2 cellular contexts compared by ENCODE assay signal in genomic region chr4:104909376-104909775, GRCh38.
TF ChIP-seq lines count a peak whose summit lies in the region.

No MANE protein-coding gene starts in this region.

TF ChIP-seq in A549, 52 proteins besides CTCF, POLR2A, EP300 and RAD21 (continued from another document):
- no peak for TF ChIP-seq BHLHE40 (IDR thresholded peaks at IDR 0.05; ENCODE audit: low read depth, low read length)
- TF ChIP-seq RCOR1 (IDR thresholded peaks at IDR 0.05; ENCODE audit: low read depth, low read length) = no peak

TF ChIP-seq in GM12878, 131 proteins besides CTCF, POLR2A, EP300 and RAD21 (continued from another document):
- TF ChIP-seq ZNF274 (IDR thresholded peaks at IDR 0.05; ENCODE audit: insufficient read depth, insufficient read length) (no peak), TARDBP (IDR thresholded peaks at IDR 0.05; ENCODE audit: borderline replicate concordance) (no peak)
